8 cellular contexts compared by ENCODE assay signal in the genomic region with DNA sequence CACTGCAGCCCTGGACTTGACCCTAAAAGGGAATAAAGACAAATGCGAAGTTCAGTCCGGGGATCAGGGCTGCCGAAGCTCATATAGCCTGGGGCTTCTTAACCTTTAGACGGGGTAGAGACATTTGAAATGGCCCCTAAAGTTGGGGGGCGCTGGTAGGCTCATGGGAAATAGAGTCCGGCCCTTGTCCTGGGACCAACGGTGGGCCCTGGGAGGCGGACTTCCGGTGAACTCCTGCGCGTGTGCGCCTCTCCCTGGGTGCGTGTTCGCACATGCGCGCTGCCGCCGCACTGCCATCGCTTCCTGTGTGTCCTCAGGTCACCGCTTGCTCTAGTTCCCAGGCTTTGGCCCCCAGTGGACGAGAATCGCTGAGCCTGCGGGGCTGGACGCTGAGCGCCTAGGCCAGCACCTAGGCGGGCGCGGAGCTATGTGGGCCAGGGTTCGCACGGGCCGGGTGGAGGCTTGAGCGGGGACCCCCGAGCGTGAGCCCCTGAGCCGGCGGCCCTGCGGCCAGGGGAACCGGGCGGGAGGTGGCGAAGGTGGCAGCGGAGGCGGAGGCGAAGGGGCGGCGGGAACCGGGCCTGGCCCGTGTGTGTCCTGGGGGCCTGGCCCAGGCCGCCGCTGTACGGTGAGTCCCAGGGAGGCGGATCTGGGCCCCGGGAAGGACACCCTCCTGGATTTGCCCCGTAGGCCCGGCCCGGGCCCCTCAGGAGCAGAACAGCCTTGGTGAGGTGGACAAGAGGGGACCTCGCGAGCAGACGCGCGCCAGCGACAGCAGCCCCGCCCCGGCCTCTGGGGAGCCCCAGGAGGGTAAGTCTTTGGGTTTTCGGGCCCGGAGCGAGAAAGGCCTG. TPM values are rescaled to one million over a fixed set of nuclear protein-coding genes. Genes with fewer than 3 reads are reported as not detected.
DNase-seq lines count a peak whose midpoint lies in the region; ATAC-seq, FAIRE-seq and TF ChIP-seq lines count a peak whose summit lies in the region.

No MANE protein-coding gene starts in this region.

- H3K36me3 ChIP-seq in HUES6 (ENCODE audit: control insufficient read depth, insufficient read depth, low read length), result peaks cover 24% of the 10 kb centered on the region
- peaks cover 26% of the 10 kb centered on the region for H3K36me3 ChIP-seq in OCI-LY7 (ENCODE audit: insufficient read depth, low read length)
- H3K36me3 ChIP-seq in mucosa of rectum (ENCODE audit: control insufficient read depth in 2 of 2, insufficient read depth in 2 of 2, low read length in 2 of 2), result peaks cover 7 to 8% of the 10 kb centered on the region in 2 donors

- CTCF ChIA-PET in OCI-LY7 (lab: Charles Lee; ENCODE audit: unreplicated experiment), result interaction anchor here (0.6 kb wide), 1 partner anchor 213 kb away, joined by 3 read pairs; no protein-coding TSS in a partner anchor

- TF ChIP-seq CTCF in D721Med (IDR thresholded peaks at IDR 0.05; ENCODE audit: insufficient read depth, missing control alignments) (no peak), OCI-LY7 (conservative IDR thresholded peaks at IDR 0.05; ENCODE audit: low read length) (no peak)

- H3K9me3 ChIP-seq in HUES6 (ENCODE audit: control insufficient read depth, insufficient read depth, low read depth, low read length) (no peaks in the 10 kb centered on the region), OCI-LY7 (ENCODE audit: low read length) (no peaks in the 10 kb centered on the region), mucosa of rectum (ENCODE audit: control insufficient read depth in 2 of 2, low read length in 2 of 2) (no peaks in the 10 kb centered on the region)

- peak overlapping the region; percentile 89 for H3K4me2 ChIP-seq in OCI-LY7 (ENCODE audit: low read length)

- peak overlapping the region; percentile 86 for H3K4me3 ChIP-seq in HUES6 (ENCODE audit: low read depth, low read length)
- H3K4me3 ChIP-seq in OCI-LY7 (ENCODE audit: low read depth, low read length, poor library complexity, severe bottlenecking), result peak overlapping the region; percentile 95
- peak overlapping the region; percentile 82 to 84 for H3K4me3 ChIP-seq in mucosa of rectum (ENCODE audit: low read length in 2 of 2)

- H3K9ac ChIP-seq in HUES6 (ENCODE audit: low read length) (peak overlapping the region; percentile 79), mucosa of rectum (ENCODE audit: low read depth in 1 of 2, low read length in 2 of 2) (peak overlapping the region; percentile 80 to 87)

- peaks cover 17% of the 10 kb centered on the region for H3K79me2 ChIP-seq in OCI-LY7 (ENCODE audit: insufficient read depth, low read depth, low read length)

- TF ChIP-seq POLR2A in erythroblast (IDR thresholded peaks at IDR 0.05; ENCODE audit: low read length), result peak; percentile 57

- peak; percentile 88 for ATAC-seq in GM21447 (IDR thresholded peaks at IDR 0.05; ENCODE audit: unreplicated experiment)

- no peaks in the 10 kb centered on the region for H3K9me2 ChIP-seq in OCI-LY7 (ENCODE audit: insufficient read depth, low read length)

- peak; percentile 84 for DNase-seq in D721Med (ENCODE audit: insufficient read length, low spot score)
- peak; percentile 97 for DNase-seq in OCI-LY7 (ENCODE audit: low spot score)
- DNase-seq in activated T-cell treated with anti-CD3 and anti-CD28 coated beads for 48 hours (ENCODE audit: low read depth), result peak; percentile 80
- peak; percentile 94 to 95 for DNase-seq in erythroblast (lab: John Stamatoyannopoulos, UW)
- peak; percentile 62 to 70 for DNase-seq in stimulated activated CD8-positive, alpha-beta memory T cell treated with anti-CD3 and anti-CD28 coated beads, Interleukin-4, amount 100 ng/mL, for 4 hours (ENCODE audit: low read depth in 2 of 2, low spot score in 1 of 2)

- H4K20me1 ChIP-seq in OCI-LY7 (ENCODE audit: insufficient read depth, low read length), result no peaks in the 10 kb centered on the region

- H3K27ac ChIP-seq in HUES6 (ENCODE audit: low read depth, low read length), result peak overlapping the region; percentile 42; the same call in 1 of the 2 replicates
- peak overlapping the region; percentile 46 for H3K27ac ChIP-seq in OCI-LY7 (ENCODE audit: low read depth, low read length, poor library complexity, severe bottlenecking)
- peak overlapping the region; percentile 68 to 80 for H3K27ac ChIP-seq in mucosa of rectum (ENCODE audit: low read depth in 2 of 2, low read length in 2 of 2)

- no peak for FAIRE-seq in D721Med (lab: Jason Lieb, UNC)

- H3K4me1 ChIP-seq in HUES6 (ENCODE audit: control insufficient read depth, insufficient read depth, low read length), result no peaks in the 10 kb centered on the region
- peaks cover 25% of the 10 kb centered on the region for H3K4me1 ChIP-seq in OCI-LY7 (ENCODE audit: insufficient read depth, low read length, poor library complexity, severe bottlenecking)
- H3K4me1 ChIP-seq in mucosa of rectum (ENCODE audit: control insufficient read depth in 2 of 2, insufficient read depth in 2 of 2, low read length in 2 of 2), result peaks cover 0 to 5% of the 10 kb centered on the region in 2 donors

- intact Hi-C loops in OCI-LY7 (cut with micrococcal nuclease; ENCODE audit: unreplicated experiment), result loop anchor here (1.0 to 5.0 kb wide), 2 partner anchors 23 to 137 kb away; a partner anchor contains a TSS

- POLR2A ChIA-PET in OCI-LY7 (lab: Charles Lee), result interaction anchor here (0.5 to 0.9 kb wide), 3 partner anchors 44 to 312 kb away, joined by 3 to 5 read pairs (median 4); no protein-coding TSS in a partner anchor

- no TSS peak for BruUV-seq in OCI-LY7 (replicated peaks; lab: Mats Ljungman, UMichigan)

- peak overlapping the region; percentile 90; the same call in 1 of the 2 replicates for H2AFZ ChIP-seq in OCI-LY7 (ENCODE audit: low read length)

- H3K27me3 ChIP-seq in HUES6 (ENCODE audit: control insufficient read depth, insufficient read depth, low read length), result no peaks in the 10 kb centered on the region
- no peaks in the 10 kb centered on the region for H3K27me3 ChIP-seq in mucosa of rectum (ENCODE audit: control insufficient read depth in 2 of 2, insufficient read depth in 2 of 2, low read length in 2 of 2)

RNA-seq across cellular contexts. Expression of a gene that starts 23.0 kb away (rescaled TPM):
- 15.4 and 16.7 TPM in 2 replicates for total RNA-seq in OCI-LY7 (2014; rRNA removed; shearing (Covaris generic))
- 25.3 and 27.1 TPM in 2 replicates for total RNA-seq in OCI-LY7 (2022)

RNA-seq across cellular contexts. Expression of a gene that starts 24.2 kb away (rescaled TPM):
- total RNA-seq in OCI-LY7 (2014; rRNA removed; shearing (Covaris generic)), result 0.76 TPM in 1 of 2 replicates, not detected in the other
- 1.3 TPM in 1 of 2 replicates, not detected in the other for total RNA-seq in OCI-LY7 (2022)

Comparison
In these comparisons a context has a peak if more than half of its experiments do, and no peak if none do; other contexts are left out.
1. Peak in every context shown above with its lines: DNase-seq, ATAC-seq, H3K4me3 ChIP-seq and H3K27ac ChIP-seq.